Comparison of ENCODE assay signal across 21 cellular contexts in the genomic region with DNA sequence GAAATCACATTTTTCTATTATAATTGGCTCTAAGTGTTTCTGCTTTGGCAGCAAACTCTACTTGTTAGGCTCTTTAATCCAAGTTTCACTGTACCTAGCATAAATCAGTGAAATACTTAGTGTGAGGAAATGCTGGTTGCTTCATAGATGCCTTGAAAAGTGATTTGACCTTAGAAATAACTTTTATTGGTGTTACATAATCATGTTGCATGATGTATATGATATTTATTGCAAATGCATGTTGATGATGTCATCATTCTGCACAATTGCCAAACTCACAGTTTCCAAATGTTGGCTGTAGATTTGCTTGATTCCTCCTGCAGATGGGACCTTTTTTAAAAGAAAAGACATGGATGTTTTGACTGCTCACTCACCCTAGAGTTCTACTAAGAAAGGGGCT.
"Had no signal": no experiment of that assay in that cellular context is flagged by ENCODE, and none has a peak within 500 bp of the region (broad histone marks: within the 10 kb centered on the region; RNA-seq: fewer than 3 reads in every experiment).

No MANE protein-coding gene starts in this region.

- H3K4me1 Mint-ChIP-seq: stimulated activated memory B cell treated with anti-CD40 and anti-IgM and Interleukin-4, amounts not matched to agents 10 μg/mL and 1 μg/mL and 100 μg/mL, for 72 hours had no signal

- ATAC-seq: activated T-cell treated with anti-CD3 and anti-CD28 coated beads, Interleukin-2, amount 50 U/mL, for 4 hours; left lobe of liver; natural killer cell treated with Interleukin-12 subunit alpha and Interleukin-12 subunit beta and Interleukin-15 and Interleukin-18, amount 100 ng/mL, for 72 hours; stimulated activated memory B cell treated with anti-CD40 and anti-IgM and Interleukin-4, amounts not matched to agents 10 μg/mL and 1 μg/mL and 100 μg/mL, for 72 hours had no signal

- DNase-seq: activated CD4-positive, alpha-beta T cell treated with anti-CD3 and anti-CD28 coated beads, Interleukin-2, amount 50 U/mL, for 1 hour; activated CD4-positive, CD25-positive, alpha-beta regulatory T cell treated with anti-CD3 and anti-CD28 coated beads, Interleukin-2, amount 50 U/mL, for 72 hours; activated CD8-positive, alpha-beta memory T cell treated with anti-CD3 and anti-CD28 coated beads, Interleukin-2, amount 50 U/mL, for 4 hours; activated effector memory CD4-positive, alpha-beta T cell treated with Interleukin-2 at 50 U/mL for 16 hours; activated naive CD4-positive, alpha-beta T cell treated with anti-CD3 and anti-CD28 coated beads, Interleukin-2, amount 50 U/mL, for 16 hours; activated T-cell treated with anti-CD3 and anti-CD28 coated beads, Interleukin-2, amount 50 U/mL, for 4 hours; effector CD4-positive, alpha-beta T cell; esophagus squamous epithelium; foreskin melanocyte; glutamatergic neuron; occipital lobe; posterior cingulate gyrus; spleen; stimulated activated CD4-positive, alpha-beta T cell treated with anti-CD3 and anti-CD28 coated beads, Interleukin-4, amount 100 ng/mL, for 4 hours; T1000; testis had no signal

- H3K36me3 Mint-ChIP-seq: natural killer cell treated with Interleukin-12 subunit alpha and Interleukin-12 subunit beta and Interleukin-15 and Interleukin-18, amount 100 ng/mL, for 72 hours; stimulated activated memory B cell treated with anti-CD40 and anti-IgM and Interleukin-4, amounts not matched to agents 10 μg/mL and 1 μg/mL and 100 μg/mL, for 72 hours; type B pancreatic cell had no signal

- H3K4me3 ChIP-seq: esophagus squamous epithelium, lung, spleen, testis had no signal

- H3K27me3 Mint-ChIP-seq: stimulated activated memory B cell treated with anti-CD40 and anti-IgM and Interleukin-4, amounts not matched to agents 10 μg/mL and 1 μg/mL and 100 μg/mL, for 72 hours; type B pancreatic cell had no signal

- H3K9me3 Mint-ChIP-seq: activated T-cell treated with anti-CD3 and anti-CD28 coated beads, Interleukin-2, amount 50 U/mL, for 4 hours; natural killer cell treated with Interleukin-12 subunit alpha and Interleukin-12 subunit beta and Interleukin-15 and Interleukin-18, amount 100 ng/mL, for 72 hours; stimulated activated memory B cell treated with anti-CD40 and anti-IgM and Interleukin-4, amounts not matched to agents 10 μg/mL and 1 μg/mL and 100 μg/mL, for 72 hours; type B pancreatic cell had no signal

- H3K27ac Mint-ChIP-seq: natural killer cell treated with Interleukin-12 subunit alpha and Interleukin-12 subunit beta and Interleukin-15 and Interleukin-18, amount 100 ng/mL, for 72 hours; stimulated activated memory B cell treated with anti-CD40 and anti-IgM and Interleukin-4, amounts not matched to agents 10 μg/mL and 1 μg/mL and 100 μg/mL, for 72 hours; type B pancreatic cell had no signal

- H3K4me3 Mint-ChIP-seq: activated T-cell treated with anti-CD3 and anti-CD28 coated beads, Interleukin-2, amount 50 U/mL, for 4 hours; natural killer cell treated with Interleukin-12 subunit alpha and Interleukin-12 subunit beta and Interleukin-15 and Interleukin-18, amount 100 ng/mL, for 72 hours; stimulated activated memory B cell treated with anti-CD40 and anti-IgM and Interleukin-4, amounts not matched to agents 10 μg/mL and 1 μg/mL and 100 μg/mL, for 72 hours; type B pancreatic cell had no signal
